Comparison of ENCODE assay signal across 8 cellular contexts in genomic region chr2:176130153-176130916, GRCh38. TPM values are rescaled to one million over a fixed set of nuclear protein-coding genes. Genes with fewer than 3 reads are reported as not detected.
DNase-seq lines count a peak whose midpoint lies in the region; ATAC-seq and TF ChIP-seq lines count a peak whose summit lies in the region.

No MANE protein-coding gene starts in this region.

- no peak for TF ChIP-seq EP300 in upper lobe of left lung (IDR thresholded peaks at IDR 0.05)

- 0 out of 2 replicates have a peak overlapping the region, but pooled peaks have one; percentile 22 for H3K4me3 ChIP-seq in BLaER1
- peak overlapping the region in 2 of 4 donors; percentile 42 to 78 for H3K4me3 ChIP-seq in adrenal gland
- H3K4me3 ChIP-seq in upper lobe of left lung = peak overlapping the region in 3 of 4 donors; percentile 22 to 42 (median 42)

- H3K9ac ChIP-seq in BLaER1 = no peak overlapping the region

- peak in 2 of 6 experiments; percentile 3 to 16 for TF ChIP-seq CTCF in adrenal gland (IDR thresholded peaks at IDR 0.05)
- TF ChIP-seq CTCF in upper lobe of left lung (IDR thresholded peaks at IDR 0.05) = no peak

- peak; percentile 68 to 88 (median 76) for DNase-seq in adrenal gland
- DNase-seq in medulla oblongata (ENCODE audit: extremely low spot score) = peak; percentile 67
- peak in 1 of 2 donors; percentile 90 for DNase-seq in upper lobe of left lung
- DNase-seq in NCI-H69 (lab: John Stamatoyannopoulos, UW) = no peak
- no peak for DNase-seq in amniotic stem cell (lab: John Stamatoyannopoulos, UW)
- no peak for DNase-seq in NCI-H226

- no peaks in the 10 kb centered on the region for H3K36me3 Mint-ChIP-seq in IgD-negative memory B cell

- peak in 1 of 2 donors; percentile 73 for ATAC-seq in upper lobe of left lung (ENCODE audit: low FRiP score in 2 of 2)

- intact Hi-C loops in adrenal gland (cut with DNase I) = no loop called here

- no peak overlapping the region for H3K27ac ChIP-seq in BLaER1
- peak overlapping the region; percentile 66 to 99 (median 89) for H3K27ac ChIP-seq in adrenal gland
- no peak overlapping the region for H3K27ac ChIP-seq in upper lobe of left lung

- TF ChIP-seq POLR2A in adrenal gland (IDR thresholded peaks at IDR 0.05) = peak; percentile 64 to 69
- no peak for TF ChIP-seq POLR2A in upper lobe of left lung (IDR thresholded peaks at IDR 0.05)

- H3K27me3 ChIP-seq in BLaER1 (peaks cover 100% of the 10 kb centered on the region), adrenal gland (no peaks in the 10 kb centered on the region), upper lobe of left lung (peaks cover 0 to 78% (median 39%) of the 10 kb centered on the region in 4 donors)

- H3K27ac Mint-ChIP-seq in IgD-negative memory B cell = peak overlapping the region; percentile 76 to 97 (median 90)

- peaks cover 78% of the 10 kb centered on the region for H3K27me3 Mint-ChIP-seq in IgD-negative memory B cell

- H3K9me3 Mint-ChIP-seq in IgD-negative memory B cell = peaks cover 0 to 5% (median 0%) of the 10 kb centered on the region in 3 donors

- peaks cover 7 to 19% (median 9%) of the 10 kb centered on the region in 3 donors for H3K4me1 Mint-ChIP-seq in IgD-negative memory B cell

- H3K9me3 ChIP-seq in BLaER1 = peaks cover 25% of the 10 kb centered on the region
- no peaks in the 10 kb centered on the region for H3K9me3 ChIP-seq in adrenal gland (replicated peaks in 1 of 3)
- H3K9me3 ChIP-seq in upper lobe of left lung = no peaks in the 10 kb centered on the region

- no peak overlapping the region for H3K4me2 ChIP-seq in BLaER1

- peaks cover 75% of the 10 kb centered on the region for H4K20me1 ChIP-seq in BLaER1

- H3K4me3 Mint-ChIP-seq in IgD-negative memory B cell = peak overlapping the region; percentile 16 to 82 (median 72)

- H3K4me1 ChIP-seq in BLaER1 = peaks cover 12% of the 10 kb centered on the region
- H3K4me1 ChIP-seq in adrenal gland (replicated peaks in 1 of 2) = peaks cover 12 to 35% of the 10 kb centered on the region in 2 donors
- peaks cover 20 to 33% (median 21%) of the 10 kb centered on the region in 4 donors for H3K4me1 ChIP-seq in upper lobe of left lung

- WGBS in adrenal gland, 4 donors = 0 to 1% (median 1%) methylated on average over 29 to 98 of the region's 98 CpGs
- whole genome bisulfite sequencing in upper lobe of left lung, 2 donors = 3 to 11% methylated on average over 8 to 24 of the region's 98 CpGs

- H3K36me3 ChIP-seq in BLaER1 = no peaks in the 10 kb centered on the region
- peaks cover 0 to 2% of the 10 kb centered on the region in 2 donors for H3K36me3 ChIP-seq in adrenal gland (replicated peaks in 1 of 2)
- no peaks in the 10 kb centered on the region for H3K36me3 ChIP-seq in upper lobe of left lung

RNA-seq across cellular contexts. Expression of gene HOXD8, which starts 0.8 kb away (rescaled TPM):
- not detected for polyA plus RNA-seq in IgD-negative memory B cell
- total RNA-seq in adrenal gland = 10 to 100 TPM; 11.3 to 46.2 (median 35.0) TPM
- polyA plus RNA-seq in adrenal gland = 10 to 100 TPM; 14.4 to 19.8 (median 17.3) TPM
- total RNA-seq in upper lobe of left lung = 1 to 10 TPM in 1 of 6 donors, under 1 TPM in 4, not detected in 1; 0.43 to 2.3 (median 0.74) TPM

RNA-seq across cellular contexts. Expression of gene HOXD9, which starts 7.8 kb away (rescaled TPM):
- polyA plus RNA-seq in IgD-negative memory B cell (not detected), adrenal gland (1 to 10 TPM; 2.5 to 7.6 (median 7.5) TPM)
- total RNA-seq in adrenal gland (10 to 100 TPM in 4 of 8 donors, 1 to 10 TPM in 4; 2.7 to 35.6 (median 10.1) TPM), upper lobe of left lung (1 to 10 TPM in 1 of 6 donors, under 1 TPM in 1, not detected in 4; 0.40 to 1.2 TPM)

RNA-seq across cellular contexts. Expression of gene HOXD10, which starts 13.8 kb away (rescaled TPM):
- polyA plus RNA-seq in IgD-negative memory B cell = not detected
- under 1 TPM in 2 of 8 donors, not detected in 6; 0.14 to 0.23 TPM for total RNA-seq in adrenal gland
- polyA plus RNA-seq in adrenal gland = under 1 TPM in 1 of 3 donors, not detected in 2; 0.11 TPM
- total RNA-seq in upper lobe of left lung = under 1 TPM in 2 of 6 donors, not detected in 4; 0.47 to 0.55 TPM

RNA-seq across cellular contexts. Expression of gene HOXD4, which starts 21.0 kb away (rescaled TPM):
- polyA plus RNA-seq in IgD-negative memory B cell (not detected), adrenal gland (10 to 100 TPM in 2 of 3 donors, 1 to 10 TPM in 1; 2.2 to 38.5 (median 27.0) TPM)
- total RNA-seq in adrenal gland (10 to 100 TPM in 4 of 8 donors, 1 to 10 TPM in 4; 1.9 to 20.2 (median 7.5) TPM), upper lobe of left lung (under 1 TPM in 2 of 6 donors, not detected in 4; 0.79 to 0.81 TPM)

RNA-seq across cellular contexts. Expression of gene HOXD11, which starts 23.3 kb away (rescaled TPM):
- not detected for polyA plus RNA-seq in IgD-negative memory B cell
- total RNA-seq in adrenal gland = not detected
- polyA plus RNA-seq in adrenal gland = not detected
- not detected for total RNA-seq in upper lobe of left lung

Comparison
In these comparisons a context has a peak if more than half of its experiments do, and no peak if none do; other contexts are left out.
1. H3K27ac ChIP-seq: peak in adrenal gland (5 of 5); none in BLaER1 (single experiment) and upper lobe of left lung (0 of 4).
2. DNase-seq: peak in adrenal gland (7 of 7) and medulla oblongata (single experiment); none in NCI-H69 (single experiment), amniotic stem cell (single experiment) and NCI-H226 (single experiment).
3. POLR2A ChIP-seq: peak in adrenal gland (2 of 2); none in upper lobe of left lung (0 of 4).